Comparison of ENCODE assay signal across 8 cellular contexts in genomic region chr6:33746651-33747100, GRCh38. TPM values are rescaled to one million over a fixed set of nuclear protein-coding genes. Genes with fewer than 3 reads are reported as not detected.
DNase-seq lines count a peak whose midpoint lies in the region; ATAC-seq and FAIRE-seq lines count a peak whose summit lies in the region.

Gene IP6K3 (minus strand): TSS chr6:33746905. CDS start chr6:33735476, 11,429 bp downstream.

- no peaks in the 10 kb centered on the region; the same call in 1 of the 2 replicates for H3K27me3 ChIP-seq in HAP-1 (ENCODE audit: low read depth)

- no peak within 1 kb of the TSS for H3K4me3 ChIP-seq in HAP-1

- no peaks in the 10 kb centered on the region for H3K4me1 ChIP-seq in HAP-1

- peak; percentile 87 for ATAC-seq in left ventricle myocardium superior

- intact Hi-C loops in left ventricle myocardium superior (cut with micrococcal nuclease) (no loop called here), posterior cingulate gyrus (cut with DNase I) (loop anchor here (10.0 kb wide), 1 partner anchor 408 kb away; no protein-coding TSS in a partner anchor)

- peak; percentile 29 for DNase-seq in AG08396 (ENCODE audit: low spot score)
- DNase-seq in amygdala (lab: John Stamatoyannopoulos, UW) = peak in 53 of 56 donors; percentile 13 to 93 (median 70)
- peak; percentile 87 for DNase-seq in left ventricle myocardium superior
- DNase-seq in posterior cingulate gyrus = peak; percentile 58 to 97 (median 83)
- no peak for DNase-seq in NCI-H69 (lab: John Stamatoyannopoulos, UW)
- no peak for DNase-seq in RCC 7860 (ENCODE audit: low spot score)
- DNase-seq in activated gamma-delta T cell (lab: John Stamatoyannopoulos, UW) = no peak
- no peak for DNase-seq in HAP-1 (ENCODE audit: low spot score in 2 of 2)

- H3K36me3 ChIP-seq in HAP-1 (replicated peaks) = no peaks in the 10 kb centered on the region

- FAIRE-seq in RCC 7860 (lab: Jason Lieb, UNC) = no peak

- in situ Hi-C loops in HAP-1 (cut with MboI; ENCODE audit: low sequenced_read_pairs) = no loop called here

- no peaks in the 10 kb centered on the region for H3K9me3 ChIP-seq in HAP-1

RNA-seq across cellular contexts. Expression of gene IP6K3, which starts in this region (rescaled TPM):
- 47.5 TPM for total RNA-seq in left ventricle myocardium superior

Comparison
In these comparisons a context has a peak if more than half of its experiments do, and no peak if none do; other contexts are left out.
1. DNase-seq: peak in AG08396 (single experiment), amygdala (53 of 56), left ventricle myocardium superior (single experiment) and posterior cingulate gyrus (10 of 10); none in NCI-H69 (single experiment), RCC 7860 (single experiment), activated gamma-delta T cell (single experiment) and HAP-1 (0 of 2).